In the genomic region with DNA sequence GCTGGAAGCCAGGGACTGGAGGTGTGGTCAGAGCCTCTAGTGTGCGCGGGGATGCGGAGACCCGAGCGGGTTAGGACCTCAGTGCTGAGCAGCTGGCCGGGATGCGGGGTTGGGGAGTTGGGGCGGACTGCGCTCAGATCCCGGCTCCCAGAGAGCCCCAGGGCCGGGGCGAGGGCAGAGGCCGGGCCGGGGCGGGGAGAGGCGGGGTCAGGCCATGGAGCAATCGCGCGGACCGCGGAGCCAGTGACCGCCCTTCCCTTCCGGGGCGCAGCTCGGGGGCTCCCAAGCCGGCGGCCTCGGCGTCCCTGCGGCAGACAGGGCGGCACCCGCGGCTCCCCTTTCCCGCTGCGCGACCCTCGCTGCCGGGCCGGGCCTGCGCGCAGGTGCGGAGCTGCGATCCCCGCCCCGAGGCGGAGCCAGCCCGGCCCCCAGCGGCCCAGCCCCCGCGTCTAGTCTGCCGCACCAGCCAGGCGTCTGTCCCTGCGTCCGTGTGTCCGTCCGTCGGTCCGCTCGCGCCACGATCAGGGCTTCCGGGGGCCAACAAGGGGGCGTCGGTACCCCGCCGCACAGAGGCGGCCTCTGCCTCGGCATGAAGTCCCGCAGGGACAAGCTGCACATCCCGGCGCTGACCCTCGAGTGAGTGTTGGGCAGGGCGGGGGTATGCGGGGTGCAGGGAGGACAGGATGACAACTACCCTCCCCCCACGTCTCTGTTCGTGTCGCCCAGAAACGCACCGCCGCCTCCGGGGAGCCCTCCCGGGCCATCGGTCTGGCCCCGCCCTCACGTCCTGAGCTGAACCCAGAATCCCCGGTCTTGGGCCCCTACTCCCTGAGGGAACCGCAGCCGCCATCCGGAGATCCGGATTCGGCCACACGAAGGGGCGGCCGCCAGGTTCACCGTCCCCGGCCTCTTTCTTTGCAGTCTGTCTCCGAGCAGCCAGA, we compare ENCODE assay signal across 8 cellular contexts. TPM values are rescaled to one million over a fixed set of nuclear protein-coding genes. Genes with fewer than 3 reads are reported as not detected.
DNase-seq lines count a peak whose midpoint lies in the region; ATAC-seq and TF ChIP-seq lines count a peak whose summit lies in the region.

No MANE protein-coding gene starts in this region.

- H3K4me1 ChIP-seq in vagina, result peaks cover 15% of the 10 kb centered on the region

- no peaks in the 10 kb centered on the region for H3K36me3 ChIP-seq in vagina

- no peak for TF ChIP-seq CTCF in fibroblast of the aortic adventitia (IDR thresholded peaks at IDR 0.05; ENCODE audit: insufficient read depth, low read length)
- TF ChIP-seq CTCF in neural crest cell (conservative IDR thresholded peaks at IDR 0.05), result no peak
- TF ChIP-seq CTCF in vagina (IDR thresholded peaks at IDR 0.05), result no peak

- peaks cover 29 to 35% (median 32%) of the 10 kb centered on the region in 3 donors for H3K4me1 Mint-ChIP-seq in IgD-negative memory B cell
- peaks cover 11% of the 10 kb centered on the region for H3K4me1 Mint-ChIP-seq in neural crest cell

- no peak for ATAC-seq in HG03520 (IDR thresholded peaks at IDR 0.05; ENCODE audit: unreplicated experiment)

- peak overlapping the region; percentile 75 to 92 (median 88) for H3K4me3 Mint-ChIP-seq in IgD-negative memory B cell
- H3K4me3 Mint-ChIP-seq in neural crest cell, result peak overlapping the region; percentile 86

- peak overlapping the region; percentile 53 to 76 (median 64) for H3K27ac Mint-ChIP-seq in IgD-negative memory B cell
- H3K27ac Mint-ChIP-seq in neural crest cell (ENCODE audit: unreplicated experiment), result no peak overlapping the region

- H3K9me3 Mint-ChIP-seq in IgD-negative memory B cell (no peaks in the 10 kb centered on the region), neural crest cell (no peaks in the 10 kb centered on the region)

- intact Hi-C loops in vagina (cut with DNase I), result loop anchor here (5.0 to 10.0 kb wide), 2 partner anchors 57 to 225 kb away; no protein-coding TSS in a partner anchor

- H3K4me3 ChIP-seq in fibroblast of the aortic adventitia (ENCODE audit: low read depth, low read length) (peak overlapping the region; percentile 75), vagina (peak overlapping the region; percentile 52 to 58)

- no peaks in the 10 kb centered on the region for H3K9me3 ChIP-seq in vagina

- TF ChIP-seq POLR2A in vagina (IDR thresholded peaks at IDR 0.05), result no peak

- H3K27me3 Mint-ChIP-seq in IgD-negative memory B cell (no peaks in the 10 kb centered on the region), neural crest cell (ENCODE audit: low read depth) (peaks cover 22% of the 10 kb centered on the region)

- H3K27me3 ChIP-seq in vagina, result no peaks in the 10 kb centered on the region

- peak; percentile 39 for DNase-seq in Daoy (ENCODE audit: low read depth)
- peak; percentile 45 for DNase-seq in activated T-cell treated with anti-CD3 and anti-CD28 coated beads for 48 hours (ENCODE audit: low read depth)
- no peak for DNase-seq in fibroblast of the aortic adventitia (ENCODE audit: low read depth)
- DNase-seq in neural crest cell (ENCODE audit: low read depth, low spot score), result peak; percentile 37
- DNase-seq in vagina (ENCODE audit: extremely low spot score in 2 of 2), result no peak
- DNase-seq in KG1 (lab: John Stamatoyannopoulos, UW), result no peak

- peaks cover 1% of the 10 kb centered on the region for H3K36me3 Mint-ChIP-seq in IgD-negative memory B cell
- H3K36me3 Mint-ChIP-seq in neural crest cell (ENCODE audit: low read depth), result no peaks in the 10 kb centered on the region

- H3K27ac ChIP-seq in vagina, result peak overlapping the region; percentile 43

RNA-seq across cellular contexts. Expression of a gene that starts 12.4 kb away (rescaled TPM):
- total RNA-seq in Daoy (2014; rRNA removed; shearing (Covaris generic)), result 1.1 and 1.5 TPM in 2 replicates
- polyA plus RNA-seq in IgD-negative memory B cell, result 20.3 TPM
- total RNA-seq in fibroblast of the aortic adventitia (ENCODE audit: low replicate concordance) (2.4 and 3.1 TPM in 2 replicates), neural crest cell (12.6 and 13.4 TPM in 2 replicates), vagina (9.6 TPM)

RNA-seq across cellular contexts. Expression of a gene that starts 23.3 kb away (rescaled TPM):
- 3.4 and 3.8 TPM in 2 replicates for total RNA-seq in Daoy (2014; rRNA removed; shearing (Covaris generic))
- polyA plus RNA-seq in IgD-negative memory B cell, result 9.8 TPM
- total RNA-seq in fibroblast of the aortic adventitia (ENCODE audit: low replicate concordance) (not detected in 2 replicates), neural crest cell (not detected in 2 replicates), vagina (not detected)

RNA-seq across cellular contexts. Expression of a gene that starts 43.0 kb away (rescaled TPM):
- 6.5 and 14.2 TPM in 2 replicates for total RNA-seq in Daoy (2014; rRNA removed; shearing (Covaris generic))
- polyA plus RNA-seq in IgD-negative memory B cell, result 2.1 TPM
- total RNA-seq in fibroblast of the aortic adventitia (ENCODE audit: low replicate concordance), result 36.7 and 41.3 TPM in 2 replicates
- total RNA-seq in neural crest cell, result 72.5 and 74.8 TPM in 2 replicates
- total RNA-seq in vagina, result 24.8 TPM

Comparison
In these comparisons a context has a peak if more than half of its experiments do, and no peak if none do; other contexts are left out.
1. DNase-seq: peak in Daoy (single experiment), activated T-cell treated with anti-CD3 and anti-CD28 coated beads for 48 hours (single experiment) and neural crest cell (single experiment); none in fibroblast of the aortic adventitia (single experiment), vagina (0 of 2) and KG1 (single experiment).